In the genomic region with DNA sequence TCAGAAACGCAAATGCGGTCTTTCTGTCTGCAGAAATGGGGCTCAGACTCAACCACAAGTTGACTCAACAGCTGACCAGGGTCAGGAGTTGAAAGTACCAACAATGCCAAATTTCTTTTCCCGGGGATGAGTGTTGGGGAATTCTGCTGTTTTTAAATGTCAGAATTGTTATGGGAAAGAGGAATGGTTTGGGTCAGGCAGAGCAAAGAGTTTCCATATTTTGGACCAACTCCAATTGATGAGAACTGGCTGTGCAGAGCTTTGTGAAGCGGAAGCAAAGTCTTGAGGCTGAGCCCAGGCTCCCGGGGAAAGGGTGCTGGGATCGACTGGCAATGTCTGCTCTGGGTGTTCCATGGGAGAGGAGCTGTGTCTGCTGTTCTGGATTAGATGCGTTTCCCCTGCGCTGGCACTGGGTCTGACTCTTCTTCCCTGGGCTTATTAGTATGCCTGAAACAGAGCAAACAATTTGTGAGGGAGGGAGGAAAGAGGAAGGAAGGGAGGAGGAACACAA, we compare ENCODE assay signal across 10 cellular contexts. TPM values are rescaled to one million over a fixed set of nuclear protein-coding genes. Genes with fewer than 3 reads are reported as not detected.
DNase-seq lines count a peak whose midpoint lies in the region; ATAC-seq and TF ChIP-seq lines count a peak whose summit lies in the region.
"Had no signal": no experiment of that assay in that cellular context is flagged by ENCODE, and none has a peak within 500 bp of the region (broad histone marks: within the 10 kb centered on the region; RNA-seq: fewer than 3 reads in every experiment).

No MANE protein-coding gene starts in this region.

- H3K9me3 ChIP-seq in right cardiac atrium (ENCODE audit: control insufficient read depth, low read length) (no peaks in the 10 kb centered on the region), skeletal muscle satellite cell (replicated peaks; ENCODE audit: low read length) (no peaks in the 10 kb centered on the region)
- no peaks in the 10 kb centered on the region for H3K9me3 ChIP-seq in CD4-positive, alpha-beta memory T cell (ENCODE audit: control insufficient read depth in 1 of 2, low read length in 2 of 2)
- H3K9me3 ChIP-seq in CD8-positive, alpha-beta memory T cell (ENCODE audit: low read length): no peaks in the 10 kb centered on the region

- 54% methylated on average over 8 of the region's 8 CpGs for WGBS in right cardiac atrium

- POLR2A ChIA-PET in activated B cell treated with CpG ODN at 0.5 μM for 24 hours (lab: Charles Lee): interaction anchor here (1.3 to 1.6 kb wide), 2 partner anchors 10 to 13 kb away, joined by 3 to 5 read pairs; no protein-coding TSS in a partner anchor
- POLR2A ChIA-PET in CD4-positive, alpha-beta memory T cell (lab: Charles Lee; ENCODE audit: partially characterized antibody): interaction anchor here (1.1 kb wide), 1 partner anchor 297 kb away, joined by 3 read pairs; no protein-coding TSS in a partner anchor
- POLR2A ChIA-PET in CD8-positive, alpha-beta memory T cell (lab: Charles Lee): interaction anchor here (0.7 kb wide), 1 partner anchor 83 kb away, joined by 3 read pairs; no protein-coding TSS in a partner anchor

- H3K4me1 Mint-ChIP-seq in activated B cell treated with CpG ODN at 0.5 μM for 24 hours: peaks cover 56% of the 10 kb centered on the region
- H3K4me1 Mint-ChIP-seq in CD4-positive, alpha-beta memory T cell: peaks cover 14 to 41% (median 22%) of the 10 kb centered on the region in 4 donors
- H3K4me1 Mint-ChIP-seq in CD8-positive, alpha-beta memory T cell: peaks cover 18 to 46% (median 24%) of the 10 kb centered on the region in 3 donors

- peak overlapping the region; percentile 51 for H3K4me2 ChIP-seq in skeletal muscle satellite cell (ENCODE audit: low read length)

- H3K36me3 ChIP-seq in skeletal muscle satellite cell (ENCODE audit: insufficient read depth, low read length): no peaks in the 10 kb centered on the region
- no peaks in the 10 kb centered on the region for H3K36me3 ChIP-seq in CD4-positive, alpha-beta memory T cell (ENCODE audit: insufficient read depth, low read length)
- H3K36me3 ChIP-seq in CD8-positive, alpha-beta memory T cell (ENCODE audit: insufficient read depth, low read length): no peaks in the 10 kb centered on the region

- no peak overlapping the region for H3K4me3 Mint-ChIP-seq in activated B cell treated with CpG ODN at 0.5 μM for 24 hours
- peak overlapping the region in 1 of 8 donors; percentile 20 for H3K4me3 Mint-ChIP-seq in CD4-positive, alpha-beta memory T cell
- peak overlapping the region in 1 of 7 donors; percentile 9 for H3K4me3 Mint-ChIP-seq in CD8-positive, alpha-beta memory T cell
- H3K4me3 Mint-ChIP-seq: activated naive CD8-positive, alpha-beta T cell treated with anti-CD3 and anti-CD28 coated beads, Interleukin-2, amount 10 ng/mL, durations not matched to agents 7 days and 5 days had no signal

- intact Hi-C loops in activated B cell treated with CpG ODN at 0.5 μM for 24 hours (cut with micrococcal nuclease) (no loop called here), right cardiac atrium (cut with DNase I) (no loop called here)
- intact Hi-C loops in CD4-positive, alpha-beta memory T cell (cut with micrococcal nuclease): no loop called here

- no peak for TF ChIP-seq POLR2A in erythroblast (IDR thresholded peaks at IDR 0.05; ENCODE audit: low read length)

- no peak for ATAC-seq in activated B cell treated with CpG ODN at 0.5 μM for 24 hours (ENCODE audit: low read depth)
- ATAC-seq in right cardiac atrium: peak; percentile 29 to 64

- TF ChIP-seq CTCF in activated B cell treated with CpG ODN at 0.5 μM for 24 hours (IDR thresholded peaks at IDR 0.05): no peak

- H3K9ac ChIP-seq in skeletal muscle satellite cell (ENCODE audit: low read depth, low read length): peak overlapping the region; percentile 41

- peak overlapping the region; percentile 40 for H3K27ac ChIP-seq in right cardiac atrium (ENCODE audit: low read length)
- H3K27ac ChIP-seq in CD4-positive, alpha-beta memory T cell (ENCODE audit: low read depth, low read length): no peak overlapping the region
- no peak overlapping the region for H3K27ac ChIP-seq in CD8-positive, alpha-beta memory T cell (ENCODE audit: low read depth, low read length)

- H3K36me3 Mint-ChIP-seq in activated B cell treated with CpG ODN at 0.5 μM for 24 hours (ENCODE audit: low read depth): no peaks in the 10 kb centered on the region
- H3K36me3 Mint-ChIP-seq in CD4-positive, alpha-beta memory T cell: no peaks in the 10 kb centered on the region
- no peaks in the 10 kb centered on the region for H3K36me3 Mint-ChIP-seq in CD8-positive, alpha-beta memory T cell
- H3K36me3 Mint-ChIP-seq: activated naive CD8-positive, alpha-beta T cell treated with anti-CD3 and anti-CD28 coated beads, Interleukin-2, amount 10 ng/mL, durations not matched to agents 7 days and 5 days had no signal

- H3K4me1 ChIP-seq in right cardiac atrium (ENCODE audit: control insufficient read depth, insufficient read depth, low read length) (peaks cover 5% of the 10 kb centered on the region), skeletal muscle satellite cell (ENCODE audit: control insufficient read depth, insufficient read depth, low read length) (peaks cover 28% of the 10 kb centered on the region)
- peaks cover 37% of the 10 kb centered on the region for H3K4me1 ChIP-seq in CD4-positive, alpha-beta memory T cell (ENCODE audit: insufficient read depth, low read length)
- peaks cover 19% of the 10 kb centered on the region for H3K4me1 ChIP-seq in CD8-positive, alpha-beta memory T cell (ENCODE audit: insufficient read depth, low read length)

- H3K9me3 Mint-ChIP-seq in activated B cell treated with CpG ODN at 0.5 μM for 24 hours: no peaks in the 10 kb centered on the region
- no peaks in the 10 kb centered on the region for H3K9me3 Mint-ChIP-seq in CD4-positive, alpha-beta memory T cell
- no peaks in the 10 kb centered on the region for H3K9me3 Mint-ChIP-seq in CD8-positive, alpha-beta memory T cell
- H3K9me3 Mint-ChIP-seq: activated naive CD8-positive, alpha-beta T cell treated with anti-CD3 and anti-CD28 coated beads, Interleukin-2, amount 10 ng/mL, durations not matched to agents 7 days and 5 days had no signal

- no peak overlapping the region for H3K4me3 ChIP-seq in right cardiac atrium (ENCODE audit: low read length)
- H3K4me3 ChIP-seq in skeletal muscle satellite cell (ENCODE audit: low read length): peak overlapping the region; percentile 48
- H3K4me3 ChIP-seq in CD4-positive, alpha-beta memory T cell (ENCODE audit: low read length in 2 of 2): no peak overlapping the region
- no peak overlapping the region for H3K4me3 ChIP-seq in CD8-positive, alpha-beta memory T cell (ENCODE audit: low read length)

- no peaks in the 10 kb centered on the region for H3K27me3 Mint-ChIP-seq in activated B cell treated with CpG ODN at 0.5 μM for 24 hours
- H3K27me3 Mint-ChIP-seq in CD4-positive, alpha-beta memory T cell: no peaks in the 10 kb centered on the region
- H3K27me3 Mint-ChIP-seq in CD8-positive, alpha-beta memory T cell: no peaks in the 10 kb centered on the region
- H3K27me3 Mint-ChIP-seq: activated naive CD8-positive, alpha-beta T cell treated with anti-CD3 and anti-CD28 coated beads, Interleukin-2, amount 10 ng/mL, durations not matched to agents 7 days and 5 days had no signal

- no peaks in the 10 kb centered on the region for H3K27me3 ChIP-seq in right cardiac atrium (ENCODE audit: control insufficient read depth, insufficient read depth)
- no peaks in the 10 kb centered on the region for H3K27me3 ChIP-seq in skeletal muscle satellite cell (ENCODE audit: control insufficient read depth, insufficient read depth, low read length)
- no peaks in the 10 kb centered on the region for H3K27me3 ChIP-seq in CD4-positive, alpha-beta memory T cell (ENCODE audit: insufficient read depth, low read length)
- H3K27me3 ChIP-seq in CD8-positive, alpha-beta memory T cell (ENCODE audit: insufficient read depth, low read length, poor library complexity, severe bottlenecking): no peaks in the 10 kb centered on the region

- CTCF ChIA-PET in activated B cell treated with CpG ODN at 0.5 μM for 24 hours (lab: Charles Lee): no interaction called here
- CTCF ChIA-PET in CD4-positive, alpha-beta memory T cell (lab: Charles Lee; ENCODE audit: partially characterized antibody): no interaction called here
- CTCF ChIA-PET in CD8-positive, alpha-beta memory T cell (lab: Charles Lee): no interaction called here

- DNase-seq in HT1080 (ENCODE audit: low read depth) (peak; percentile 79), activated B cell treated with CpG ODN at 0.5 μM for 24 hours (no peak), right cardiac atrium (peak; percentile 63 to 81 (median 74)), erythroblast (lab: John Stamatoyannopoulos, UW) (no peak), DMS79 treated with DMSO at 0.1 percent for 48 hours (lab: John Stamatoyannopoulos, UW) (no peak)
- no peak for DNase-seq in CD4-positive, alpha-beta memory T cell
- DNase-seq in CD8-positive, alpha-beta memory T cell: no peak
- DNase-seq: activated naive CD8-positive, alpha-beta T cell treated with anti-CD3 and anti-CD28 coated beads, Interleukin-2, amount 10 ng/mL, durations not matched to agents 7 days and 5 days; SHP77 had no signal

- peak overlapping the region; percentile 53 for H3K27ac Mint-ChIP-seq in activated B cell treated with CpG ODN at 0.5 μM for 24 hours
- H3K27ac Mint-ChIP-seq in CD4-positive, alpha-beta memory T cell: peak overlapping the region in 3 of 7 donors; percentile 29 to 50 (median 30)
- peak overlapping the region in 2 of 8 donors; percentile 15 to 73 for H3K27ac Mint-ChIP-seq in CD8-positive, alpha-beta memory T cell
- H3K27ac Mint-ChIP-seq: activated naive CD8-positive, alpha-beta T cell treated with anti-CD3 and anti-CD28 coated beads, Interleukin-2, amount 10 ng/mL, durations not matched to agents 7 days and 5 days had no signal

RNA-seq across cellular contexts. Expression of a gene that starts 36.2 kb away (rescaled TPM):
- total RNA-seq in HT1080 (2014; rRNA removed; shearing (Covaris generic)): 33.6 and 46.9 TPM in 2 replicates
- polyA plus RNA-seq in HT1080 (2015; cell fraction: cytosol; rRNA removed): 86.0 and 97.1 TPM in 2 replicates
- 48.7 and 49.7 TPM in 2 replicates for polyA plus RNA-seq in HT1080 (2015; cell fraction: nucleus; rRNA removed)
- 59.1 and 71.7 TPM in 2 replicates for total RNA-seq in activated B cell treated with CpG ODN at 0.5 μM for 24 hours
- total RNA-seq in right cardiac atrium: 100 to 1,000 TPM in 3 of 4 donors, 10 to 100 TPM in 1; 95.4 to 114 (median 105) TPM
- polyA plus RNA-seq in right cardiac atrium: 133 TPM
- 23.1 and 36.3 TPM in 2 replicates for total RNA-seq in skeletal muscle satellite cell (2012; rRNA removed)
- total RNA-seq in CD4-positive, alpha-beta memory T cell: 10 to 100 TPM; 33.5 to 34.5 TPM
- 100 to 1,000 TPM; 103 to 148 TPM for polyA plus RNA-seq in CD4-positive, alpha-beta memory T cell
- total RNA-seq in CD8-positive, alpha-beta memory T cell: 100 to 1,000 TPM; 122 to 126 TPM
- 127 TPM for polyA plus RNA-seq in CD8-positive, alpha-beta memory T cell

RNA-seq across cellular contexts. Expression of a gene that starts 57.4 kb away (rescaled TPM):
- total RNA-seq in HT1080 (2014; rRNA removed; shearing (Covaris generic)): 277 and 308 TPM in 2 replicates
- polyA plus RNA-seq in HT1080 (2015; cell fraction: cytosol; rRNA removed): 165 and 169 TPM in 2 replicates
- 579 and 585 TPM in 2 replicates for polyA plus RNA-seq in HT1080 (2015; cell fraction: nucleus; rRNA removed)
- 714 and 755 TPM in 2 replicates for total RNA-seq in activated B cell treated with CpG ODN at 0.5 μM for 24 hours
- total RNA-seq in right cardiac atrium: 100 to 1,000 TPM; 140 to 224 (median 163) TPM
- 92.5 TPM for polyA plus RNA-seq in right cardiac atrium
- 248 and 329 TPM in 2 replicates for total RNA-seq in skeletal muscle satellite cell (2012; rRNA removed)
- total RNA-seq in CD4-positive, alpha-beta memory T cell: 100 to 1,000 TPM; 717 to 734 TPM
- polyA plus RNA-seq in CD4-positive, alpha-beta memory T cell: 100 to 1,000 TPM in 1 of 2 donors, 10 to 100 TPM in 1; 17.3 to 476 TPM
- 100 to 1,000 TPM; 680 to 684 TPM for total RNA-seq in CD8-positive, alpha-beta memory T cell
- polyA plus RNA-seq in CD8-positive, alpha-beta memory T cell: 425 TPM

Comparison
In these comparisons a context has a peak if more than half of its experiments do, and no peak if none do; other contexts are left out.
1. DNase-seq: peak in HT1080 (single experiment) and right cardiac atrium (3 of 3); none in activated B cell treated with CpG ODN at 0.5 μM for 24 hours (single experiment), erythroblast (0 of 2), CD4-positive, alpha-beta memory T cell (0 of 5), CD8-positive, alpha-beta memory T cell (0 of 5) and DMS79 treated with DMSO at 0.1 percent for 48 hours (single experiment).